In genomic region chr6:100255701-100256100, GRCh38 we compare ENCODE assay signal across 1 cellular context.
TF ChIP-seq lines count a peak whose summit lies in the region.

No MANE protein-coding gene starts in this region.

TF ChIP-seq in SK-N-SH, 30 proteins besides CTCF, POLR2A, EP300 and RAD21 (continued from another document):
- TF ChIP-seq, protein P1, sequence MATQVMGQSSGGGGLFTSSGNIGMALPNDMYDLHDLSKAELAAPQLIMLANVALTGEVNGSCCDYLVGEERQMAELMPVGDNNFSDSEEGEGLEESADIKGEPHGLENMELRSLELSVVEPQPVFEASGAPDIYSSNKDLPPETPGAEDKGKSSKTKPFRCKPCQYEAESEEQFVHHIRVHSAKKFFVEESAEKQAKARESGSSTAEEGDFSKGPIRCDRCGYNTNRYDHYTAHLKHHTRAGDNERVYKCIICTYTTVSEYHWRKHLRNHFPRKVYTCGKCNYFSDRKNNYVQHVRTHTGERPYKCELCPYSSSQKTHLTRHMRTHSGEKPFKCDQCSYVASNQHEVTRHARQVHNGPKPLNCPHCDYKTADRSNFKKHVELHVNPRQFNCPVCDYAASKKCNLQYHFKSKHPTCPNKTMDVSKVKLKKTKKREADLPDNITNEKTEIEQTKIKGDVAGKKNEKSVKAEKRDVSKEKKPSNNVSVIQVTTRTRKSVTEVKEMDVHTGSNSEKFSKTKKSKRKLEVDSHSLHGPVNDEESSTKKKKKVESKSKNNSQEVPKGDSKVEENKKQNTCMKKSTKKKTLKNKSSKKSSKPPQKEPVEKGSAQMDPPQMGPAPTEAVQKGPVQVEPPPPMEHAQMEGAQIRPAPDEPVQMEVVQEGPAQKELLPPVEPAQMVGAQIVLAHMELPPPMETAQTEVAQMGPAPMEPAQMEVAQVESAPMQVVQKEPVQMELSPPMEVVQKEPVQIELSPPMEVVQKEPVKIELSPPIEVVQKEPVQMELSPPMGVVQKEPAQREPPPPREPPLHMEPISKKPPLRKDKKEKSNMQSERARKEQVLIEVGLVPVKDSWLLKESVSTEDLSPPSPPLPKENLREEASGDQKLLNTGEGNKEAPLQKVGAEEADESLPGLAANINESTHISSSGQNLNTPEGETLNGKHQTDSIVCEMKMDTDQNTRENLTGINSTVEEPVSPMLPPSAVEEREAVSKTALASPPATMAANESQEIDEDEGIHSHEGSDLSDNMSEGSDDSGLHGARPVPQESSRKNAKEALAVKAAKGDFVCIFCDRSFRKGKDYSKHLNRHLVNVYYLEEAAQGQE (IDR thresholded peaks at IDR 0.05; ENCODE audit: low read depth, low read length), result no peak
- no peak for TF ChIP-seq FOXM1 (IDR thresholded peaks at IDR 0.05; ENCODE audit: low read depth)
- TF ChIP-seq GABPA (IDR thresholded peaks at IDR 0.05; ENCODE audit: low read depth), result no peak
- no peak for TF ChIP-seq RFX5 (IDR thresholded peaks at IDR 0.05; ENCODE audit: low read length)
- TF ChIP-seq FOSL2 (IDR thresholded peaks at IDR 0.05; ENCODE audit: borderline replicate concordance, low read depth), result no peak
- no peak for TF ChIP-seq FOXJ3 (CRISPR knock-in tag; IDR thresholded peaks at IDR 0.05)
